In the genomic region with DNA sequence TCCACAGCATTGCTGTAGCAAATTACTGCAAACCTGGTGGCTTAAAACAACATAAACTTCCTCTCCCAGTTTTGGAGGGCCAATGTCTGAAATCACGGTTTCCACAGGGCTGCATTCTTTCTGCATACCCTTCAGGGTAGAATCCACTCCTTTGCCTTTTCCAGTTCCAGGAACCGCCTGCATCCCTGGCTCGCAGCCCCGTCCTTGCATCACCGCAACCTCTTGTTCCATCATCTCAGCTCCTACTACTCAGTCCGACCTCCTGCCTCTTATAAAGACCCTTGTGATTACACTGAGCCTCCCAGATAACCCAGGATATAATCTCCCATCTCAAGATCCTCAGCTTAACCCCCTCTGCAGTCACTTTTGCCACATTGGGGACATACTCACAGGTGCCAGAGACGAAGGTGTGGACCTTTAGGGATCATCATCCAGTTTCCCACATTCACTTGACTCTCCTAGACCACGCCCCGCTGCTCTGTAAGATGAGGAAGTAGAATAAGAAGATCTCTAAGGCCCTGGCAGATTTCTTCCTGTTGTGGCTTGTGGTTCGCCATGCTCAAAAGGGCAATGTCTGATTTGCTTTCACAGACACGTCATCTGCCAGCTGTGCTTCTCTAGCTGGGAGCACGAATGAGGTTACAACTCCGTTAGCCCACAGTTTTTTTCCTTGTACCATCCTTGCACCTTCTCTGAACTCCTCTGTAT, we compare ENCODE assay signal across 8 cellular contexts.
A peak's percentile ranks its signal among the peaks of the same experiment; 100 is the strongest.
DNase-seq lines count a peak whose midpoint lies in the region; ATAC-seq, FAIRE-seq and TF ChIP-seq lines count a peak whose summit lies in the region.

No MANE protein-coding gene starts in this region.

- ATAC-seq in GM19043 (IDR thresholded peaks at IDR 0.05; ENCODE audit: low read depth, unreplicated experiment) (peak; percentile 55), GM18519 (IDR thresholded peaks at IDR 0.05; ENCODE audit: low FRiP score, unreplicated experiment) (no peak)

- no peaks in the 10 kb centered on the region for H4K20me1 ChIP-seq in keratinocyte (ENCODE audit: control insufficient read depth, extremely low read depth, insufficient read depth, low read length)

- H3K27ac ChIP-seq in keratinocyte (ENCODE audit: control insufficient read depth, insufficient read depth, low read length): no peak overlapping the region

- intact Hi-C loops in activated CD4-positive, alpha-beta memory T cell treated with anti-CD3 and anti-CD28 coated beads for 36 hours (cut with micrococcal nuclease): no loop called here

- no peak overlapping the region for H3K4me2 ChIP-seq in keratinocyte (ENCODE audit: control insufficient read depth, extremely low read depth, insufficient read depth, low read depth, low read length)

- peaks cover 5% of the 10 kb centered on the region for H3K27me3 Mint-ChIP-seq in activated CD4-positive, alpha-beta memory T cell treated with anti-CD3 and anti-CD28 coated beads for 36 hours

- DNase-seq in HK-2 (ENCODE audit: unreplicated experiment) (peak; percentile 6), keratinocyte (ENCODE audit: low read depth, low spot score) (peak; percentile 23), NCI-H1436 treated with DMSO at 0.1 percent for 48 hours (lab: John Stamatoyannopoulos, UW) (no peak), superior temporal gyrus (ENCODE audit: extremely low spot score) (no peak), cortex of kidney (lab: John Stamatoyannopoulos, UW) (no peak)
- DNase-seq in activated CD4-positive, alpha-beta memory T cell treated with anti-CD3 and anti-CD28 coated beads for 36 hours: peak; percentile 76

- H3K4me1 ChIP-seq in keratinocyte (ENCODE audit: control insufficient read depth, extremely low read depth, insufficient read depth, low read length): peaks cover 16% of the 10 kb centered on the region

- H3K27me3 ChIP-seq in keratinocyte (ENCODE audit: control insufficient read depth, extremely low read depth, insufficient read depth, low read length): no peaks in the 10 kb centered on the region

- FAIRE-seq in keratinocyte (lab: Jason Lieb, UNC): peak; percentile 70

- peak overlapping the region; percentile 34 for H2AFZ ChIP-seq in keratinocyte (ENCODE audit: control insufficient read depth, low read length)

- H3K36me3 Mint-ChIP-seq in activated CD4-positive, alpha-beta memory T cell treated with anti-CD3 and anti-CD28 coated beads for 36 hours: no peaks in the 10 kb centered on the region

- no peaks in the 10 kb centered on the region for H3K36me3 ChIP-seq in keratinocyte (ENCODE audit: control insufficient read depth in 2 of 2, extremely low read depth in 1 of 2, insufficient read depth in 2 of 2, low read length in 2 of 2)

- TF ChIP-seq CTCF in keratinocyte (optimal IDR thresholded peaks at IDR 0.05 in 1 of 3, IDR thresholded peaks at IDR 0.05 in 1 of 3, conservative IDR thresholded peaks at IDR 0.05 in 1 of 3; ENCODE audit: extremely low read depth in 1 of 3, insufficient read depth in 2 of 3, low read length in 3 of 3): no peak

- dilution Hi-C loops in keratinocyte (cut with MboI; ENCODE audit: extremely low pct_ligation_motif_present, low sequenced_read_pairs): no loop called here

- H3K9me3 Mint-ChIP-seq in activated CD4-positive, alpha-beta memory T cell treated with anti-CD3 and anti-CD28 coated beads for 36 hours: no peaks in the 10 kb centered on the region

- POLR2A ChIA-PET in activated CD4-positive, alpha-beta memory T cell treated with anti-CD3 and anti-CD28 coated beads for 36 hours (lab: Charles Lee): no interaction called here

- H3K79me2 ChIP-seq in keratinocyte (ENCODE audit: control insufficient read depth, insufficient read depth, low read length): no peaks in the 10 kb centered on the region

- H3K4me1 Mint-ChIP-seq in activated CD4-positive, alpha-beta memory T cell treated with anti-CD3 and anti-CD28 coated beads for 36 hours (ENCODE audit: low read depth): peaks cover 12% of the 10 kb centered on the region

- H3K4me3 Mint-ChIP-seq in activated CD4-positive, alpha-beta memory T cell treated with anti-CD3 and anti-CD28 coated beads for 36 hours: no peak overlapping the region

- CTCF ChIA-PET in activated CD4-positive, alpha-beta memory T cell treated with anti-CD3 and anti-CD28 coated beads for 36 hours (lab: Charles Lee): no interaction called here

- no peaks in the 10 kb centered on the region for H3K9me3 ChIP-seq in keratinocyte (ENCODE audit: control insufficient read depth, low read depth, low read length)

- no peak overlapping the region for H3K9ac ChIP-seq in keratinocyte (ENCODE audit: control insufficient read depth, extremely low read depth, insufficient read depth, low read length)

- H3K9me1 ChIP-seq in keratinocyte (ENCODE audit: control insufficient read depth, extremely low read depth, insufficient read depth, low read length): no peaks in the 10 kb centered on the region

- H3K27ac Mint-ChIP-seq in activated CD4-positive, alpha-beta memory T cell treated with anti-CD3 and anti-CD28 coated beads for 36 hours: no peak overlapping the region

- H3K4me3 ChIP-seq in keratinocyte (ENCODE audit: control insufficient read depth in 2 of 3, extremely low read depth in 1 of 3, insufficient read depth in 2 of 3, low read depth in 1 of 3, low read length in 3 of 3): no peak overlapping the region

Comparison
In these comparisons a context has a peak if more than half of its experiments do, and no peak if none do; other contexts are left out.
1. DNase-seq: peak in HK-2 (single experiment), activated CD4-positive, alpha-beta memory T cell treated with anti-CD3 and anti-CD28 coated beads for 36 hours (single experiment) and keratinocyte (single experiment); none in NCI-H1436 treated with DMSO at 0.1 percent for 48 hours (single experiment), superior temporal gyrus (single experiment) and cortex of kidney (single experiment).